Comparison of ENCODE assay signal across 1 cellular context in the genomic region with DNA sequence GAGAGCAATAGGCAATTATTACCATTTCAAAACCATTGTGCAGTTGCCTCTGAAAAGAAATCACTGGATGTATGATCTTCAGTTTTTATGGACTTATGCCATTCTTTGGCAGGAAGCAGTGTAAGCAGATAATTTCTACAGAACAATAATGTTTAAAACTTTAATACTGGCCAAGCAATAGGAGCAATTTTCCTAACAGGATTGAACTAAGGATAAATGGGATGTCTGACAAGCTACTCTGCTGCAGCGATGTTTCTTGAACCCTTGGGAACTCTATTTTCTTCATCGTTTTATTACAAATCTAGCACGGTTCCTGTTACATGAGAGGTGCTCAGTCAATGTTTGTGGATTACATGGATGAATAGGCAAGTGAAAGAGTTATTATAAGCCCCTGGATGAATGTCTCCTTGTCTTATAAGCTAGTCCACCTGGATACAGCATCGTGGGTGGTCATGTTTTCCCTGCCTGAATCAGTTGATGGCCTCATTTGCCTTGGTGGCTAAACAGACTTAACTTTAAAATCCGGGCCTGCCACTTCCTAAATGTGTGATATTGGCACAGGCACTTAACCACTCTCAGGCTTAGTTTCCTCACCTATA.
TF ChIP-seq lines count a peak whose summit lies in the region.

No MANE protein-coding gene starts in this region.

TF ChIP-seq in GM23338, 12 proteins besides CTCF, POLR2A, EP300 and RAD21 (continued from another document):
- TF ChIP-seq, protein P1, sequence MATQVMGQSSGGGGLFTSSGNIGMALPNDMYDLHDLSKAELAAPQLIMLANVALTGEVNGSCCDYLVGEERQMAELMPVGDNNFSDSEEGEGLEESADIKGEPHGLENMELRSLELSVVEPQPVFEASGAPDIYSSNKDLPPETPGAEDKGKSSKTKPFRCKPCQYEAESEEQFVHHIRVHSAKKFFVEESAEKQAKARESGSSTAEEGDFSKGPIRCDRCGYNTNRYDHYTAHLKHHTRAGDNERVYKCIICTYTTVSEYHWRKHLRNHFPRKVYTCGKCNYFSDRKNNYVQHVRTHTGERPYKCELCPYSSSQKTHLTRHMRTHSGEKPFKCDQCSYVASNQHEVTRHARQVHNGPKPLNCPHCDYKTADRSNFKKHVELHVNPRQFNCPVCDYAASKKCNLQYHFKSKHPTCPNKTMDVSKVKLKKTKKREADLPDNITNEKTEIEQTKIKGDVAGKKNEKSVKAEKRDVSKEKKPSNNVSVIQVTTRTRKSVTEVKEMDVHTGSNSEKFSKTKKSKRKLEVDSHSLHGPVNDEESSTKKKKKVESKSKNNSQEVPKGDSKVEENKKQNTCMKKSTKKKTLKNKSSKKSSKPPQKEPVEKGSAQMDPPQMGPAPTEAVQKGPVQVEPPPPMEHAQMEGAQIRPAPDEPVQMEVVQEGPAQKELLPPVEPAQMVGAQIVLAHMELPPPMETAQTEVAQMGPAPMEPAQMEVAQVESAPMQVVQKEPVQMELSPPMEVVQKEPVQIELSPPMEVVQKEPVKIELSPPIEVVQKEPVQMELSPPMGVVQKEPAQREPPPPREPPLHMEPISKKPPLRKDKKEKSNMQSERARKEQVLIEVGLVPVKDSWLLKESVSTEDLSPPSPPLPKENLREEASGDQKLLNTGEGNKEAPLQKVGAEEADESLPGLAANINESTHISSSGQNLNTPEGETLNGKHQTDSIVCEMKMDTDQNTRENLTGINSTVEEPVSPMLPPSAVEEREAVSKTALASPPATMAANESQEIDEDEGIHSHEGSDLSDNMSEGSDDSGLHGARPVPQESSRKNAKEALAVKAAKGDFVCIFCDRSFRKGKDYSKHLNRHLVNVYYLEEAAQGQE (IDR thresholded peaks at IDR 0.05; ENCODE audit: unreplicated experiment): no peak
